Comparison of ENCODE assay signal across 21 cellular contexts in genomic region chr14:104549536-104550339, GRCh38. TPM values are rescaled to one million over a fixed set of nuclear protein-coding genes. Genes with fewer than 3 reads are reported as not detected.
DNase-seq lines count a peak whose midpoint lies in the region; ATAC-seq, FAIRE-seq and TF ChIP-seq lines count a peak whose summit lies in the region.
"Had no signal": no experiment of that assay in that cellular context is flagged by ENCODE, and none has a peak within 500 bp of the region (broad histone marks: within the 10 kb centered on the region; RNA-seq: fewer than 3 reads in every experiment).

No MANE protein-coding gene starts in this region.

- no peak for ATAC-seq in activated CD4-positive, alpha-beta T cell treated with anti-CD3 and anti-CD28 coated beads for 36 hours
- ATAC-seq in activated T-helper 17 cell treated with anti-CD3 and anti-CD28 coated beads, Interleukin-2, amount 50 U/mL, for 72 hours (replicated peaks) = no peak
- no peak for ATAC-seq in HG02884 (IDR thresholded peaks at IDR 0.05; ENCODE audit: unreplicated experiment)

- no peaks in the 10 kb centered on the region for H3K9me3 ChIP-seq in H1 (ENCODE audit: insufficient read depth in 2 of 2, low read depth in 1 of 2, low read length in 1 of 2)
- H3K9me3 ChIP-seq in osteoblast (ENCODE audit: low read depth, low read length) = no peaks in the 10 kb centered on the region
- H3K9me3 ChIP-seq: MG63 had no signal

- TF ChIP-seq POLR2A in H1 (IDR thresholded peaks at IDR 0.05; ENCODE audit: control extremely low read depth in 1 of 2, low read depth in 2 of 2, low read length in 2 of 2) = no peak

- H3K79me1 ChIP-seq in H1 (ENCODE audit: low read depth, low read length) = no peaks in the 10 kb centered on the region

- no peaks in the 10 kb centered on the region for H3K9me3 Mint-ChIP-seq in activated CD4-positive, alpha-beta T cell treated with anti-CD3 and anti-CD28 coated beads for 36 hours (ENCODE audit: low read depth)
- H3K9me3 Mint-ChIP-seq in activated CD4-positive, alpha-beta T cell treated with anti-CD3 and anti-CD28 coated beads, Interleukin-2, amount 10 ng/mL, durations not matched to agents 7 days and 5 days = no peaks in the 10 kb centered on the region
- no peaks in the 10 kb centered on the region for H3K9me3 Mint-ChIP-seq in CD14-positive monocyte
- no peaks in the 10 kb centered on the region for H3K9me3 Mint-ChIP-seq in activated T-helper 17 cell treated with anti-CD3 and anti-CD28 coated beads, Interleukin-2, amount 50 U/mL, for 72 hours

- peaks cover 13% of the 10 kb centered on the region for H3K27me3 Mint-ChIP-seq in activated CD4-positive, alpha-beta T cell treated with anti-CD3 and anti-CD28 coated beads for 36 hours
- H3K27me3 Mint-ChIP-seq in activated CD4-positive, alpha-beta T cell treated with anti-CD3 and anti-CD28 coated beads, Interleukin-2, amount 10 ng/mL, durations not matched to agents 7 days and 5 days = no peaks in the 10 kb centered on the region
- H3K27me3 Mint-ChIP-seq in CD14-positive monocyte (ENCODE audit: low read depth in 3 of 3) = peaks cover 3 to 10% (median 4%) of the 10 kb centered on the region in 3 donors
- H3K27me3 Mint-ChIP-seq in activated T-helper 17 cell treated with anti-CD3 and anti-CD28 coated beads, Interleukin-2, amount 50 U/mL, for 72 hours = peaks cover 12% of the 10 kb centered on the region

- H2BK20ac ChIP-seq in H1 (ENCODE audit: low read length) = no peak overlapping the region

- CTCF ChIA-PET in activated CD4-positive, alpha-beta T cell treated with anti-CD3 and anti-CD28 coated beads for 36 hours (lab: Charles Lee) = no interaction called here
- CTCF ChIA-PET in activated CD4-positive, alpha-beta T cell treated with anti-CD3 and anti-CD28 coated beads, Interleukin-2, amount 10 ng/mL, durations not matched to agents 7 days and 5 days (lab: Charles Lee) = no interaction called here
- CTCF ChIA-PET in H1 (lab: Charles Lee; ENCODE audit: partially characterized antibody) = interaction anchor here (2.8 kb wide), 1 partner anchor 12 kb away, joined by 10 read pairs; no protein-coding TSS in a partner anchor

- H2BK15ac ChIP-seq in H1 (ENCODE audit: low read length) = no peak overlapping the region

- no peak for FAIRE-seq in H1 (lab: Jason Lieb, UNC)

- no peak for TF ChIP-seq CTCF in CD14-positive monocyte (IDR thresholded peaks at IDR 0.05)
- TF ChIP-seq CTCF in H1 (IDR thresholded peaks at IDR 0.05; ENCODE audit: control extremely low read depth in 1 of 3, insufficient read depth in 1 of 3, low read depth in 1 of 3, low read length in 3 of 3) = no peak
- TF ChIP-seq CTCF in osteoblast (IDR thresholded peaks at IDR 0.05; ENCODE audit: extremely low read depth, low read depth, low read length) = no peak

- H3K4me1 ChIP-seq in H1 (replicated peaks in 1 of 4; ENCODE audit: control insufficient read depth in 3 of 4, insufficient read depth in 4 of 4, low read length in 3 of 4) (peaks cover 0 to 3% (median 1%) of the 10 kb centered on the region in 4 experiments; a peak in 3 of 7 replicates), osteoblast (ENCODE audit: insufficient read depth, low read length) (no peaks in the 10 kb centered on the region)

- H4K91ac ChIP-seq in H1 (replicated peaks; ENCODE audit: insufficient read length, low read length) = peak overlapping the region; percentile 48

- no peak overlapping the region for H3K4me3 Mint-ChIP-seq in activated CD4-positive, alpha-beta T cell treated with anti-CD3 and anti-CD28 coated beads for 36 hours
- no peak overlapping the region for H3K4me3 Mint-ChIP-seq in activated CD4-positive, alpha-beta T cell treated with anti-CD3 and anti-CD28 coated beads, Interleukin-2, amount 10 ng/mL, durations not matched to agents 7 days and 5 days
- no peak overlapping the region for H3K4me3 Mint-ChIP-seq in CD14-positive monocyte
- H3K4me3 Mint-ChIP-seq in activated T-helper 17 cell treated with anti-CD3 and anti-CD28 coated beads, Interleukin-2, amount 50 U/mL, for 72 hours = no peak overlapping the region
- H3K4me3 Mint-ChIP-seq: HFFc6 had no signal

- no peak for TF ChIP-seq RAD21 in H1 (IDR thresholded peaks at IDR 0.05 in 1 of 2, conservative IDR thresholded peaks at IDR 0.05 in 1 of 2; ENCODE audit: low read depth in 2 of 2, low read length in 2 of 2)

- H3K27ac Mint-ChIP-seq in activated CD4-positive, alpha-beta T cell treated with anti-CD3 and anti-CD28 coated beads for 36 hours = no peak overlapping the region
- no peak overlapping the region for H3K27ac Mint-ChIP-seq in activated CD4-positive, alpha-beta T cell treated with anti-CD3 and anti-CD28 coated beads, Interleukin-2, amount 10 ng/mL, durations not matched to agents 7 days and 5 days
- H3K27ac Mint-ChIP-seq in CD14-positive monocyte = no peak overlapping the region
- H3K27ac Mint-ChIP-seq in activated T-helper 17 cell treated with anti-CD3 and anti-CD28 coated beads, Interleukin-2, amount 50 U/mL, for 72 hours = no peak overlapping the region
- H3K27ac Mint-ChIP-seq: HFFc6 had no signal

- no peak for TF ChIP-seq EP300 in H1 (IDR thresholded peaks at IDR 0.05; ENCODE audit: borderline replicate concordance in 1 of 2, low read depth in 2 of 2, low read length in 2 of 2)

- H3K9ac ChIP-seq in H1 (replicated peaks in 1 of 4; ENCODE audit: extremely low read depth in 1 of 4, low read depth in 3 of 4, low read length in 3 of 4) = no peak overlapping the region
- H3K9ac ChIP-seq: GM23248, KMS-11 had no signal

- H3K27ac ChIP-seq in H1 (ENCODE audit: low read depth, low read length) (no peak overlapping the region), osteoblast (ENCODE audit: low read depth, low read length) (no peak overlapping the region)
- H3K27ac ChIP-seq: C4-2B, GM23248, KMS-11 had no signal

- H3K36me3 Mint-ChIP-seq in activated CD4-positive, alpha-beta T cell treated with anti-CD3 and anti-CD28 coated beads for 36 hours (ENCODE audit: low read depth) = no peaks in the 10 kb centered on the region
- no peaks in the 10 kb centered on the region for H3K36me3 Mint-ChIP-seq in activated CD4-positive, alpha-beta T cell treated with anti-CD3 and anti-CD28 coated beads, Interleukin-2, amount 10 ng/mL, durations not matched to agents 7 days and 5 days (ENCODE audit: low read depth)
- H3K36me3 Mint-ChIP-seq in CD14-positive monocyte = no peaks in the 10 kb centered on the region
- H3K36me3 Mint-ChIP-seq in activated T-helper 17 cell treated with anti-CD3 and anti-CD28 coated beads, Interleukin-2, amount 50 U/mL, for 72 hours (ENCODE audit: low read depth) = no peaks in the 10 kb centered on the region

- H4K8ac ChIP-seq in H1 (ENCODE audit: extremely low read depth, insufficient read depth, low read length) = no peak overlapping the region

- H2BK120ac ChIP-seq in H1 (replicated peaks; ENCODE audit: low read depth, low read length) = no peak overlapping the region

- H3K36me3 ChIP-seq in H1 (ENCODE audit: control insufficient read depth in 2 of 4, insufficient read depth in 4 of 4, low read length in 3 of 4) (no peaks in the 10 kb centered on the region), osteoblast (ENCODE audit: insufficient read depth, low read length) (no peaks in the 10 kb centered on the region)
- H3K36me3 ChIP-seq: MG63 had no signal

- no peak overlapping the region for H2AK5ac ChIP-seq in H1 (ENCODE audit: low read depth, low read length)

- no peak overlapping the region for H3K14ac ChIP-seq in H1 (ENCODE audit: insufficient read length)

- WGBS in H1 (ENCODE audit: extremely low coverage in 1 of 2, insufficient coverage in 1 of 2, insufficient read length in 1 of 2, insufficient replicate concordance in 2 of 2, low coverage in 1 of 2, low lambda C conversion rate in 2 of 2, missing lambda C conversion rate in 1 of 2), 2 experiments = 87% methylated on average over 8 of the region's 8 CpGs; no CpG with 5 or more reads in 1 of the 2 experiments

- H3K4me2 ChIP-seq in H1 (ENCODE audit: insufficient read depth in 1 of 2, low read depth in 2 of 2, low read length in 2 of 2) (no peak overlapping the region), osteoblast (ENCODE audit: insufficient read depth, low read length) (no peak overlapping the region)
- H3K4me2 ChIP-seq: KMS-11 had no signal

- H2AFZ ChIP-seq in H1 (ENCODE audit: low read length) = no peak overlapping the region
- no peak overlapping the region for H2AFZ ChIP-seq in osteoblast (ENCODE audit: low read length)
- H2AFZ ChIP-seq: GM23248 had no signal

- intact Hi-C loops in activated CD4-positive, alpha-beta T cell treated with anti-CD3 and anti-CD28 coated beads for 36 hours (cut with DNase I, micrococcal nuclease) = no loop called here
- intact Hi-C loops in CD14-positive monocyte (cut with micrococcal nuclease) = no loop called here

- no peak overlapping the region; the same call in 1 of the 2 replicates for H3K18ac ChIP-seq in H1 (ENCODE audit: extremely low read depth, low read length)

- H3K4me1 Mint-ChIP-seq in activated CD4-positive, alpha-beta T cell treated with anti-CD3 and anti-CD28 coated beads for 36 hours = no peaks in the 10 kb centered on the region
- no peaks in the 10 kb centered on the region for H3K4me1 Mint-ChIP-seq in activated CD4-positive, alpha-beta T cell treated with anti-CD3 and anti-CD28 coated beads, Interleukin-2, amount 10 ng/mL, durations not matched to agents 7 days and 5 days
- H3K4me1 Mint-ChIP-seq in CD14-positive monocyte = no peaks in the 10 kb centered on the region
- H3K4me1 Mint-ChIP-seq in activated T-helper 17 cell treated with anti-CD3 and anti-CD28 coated beads, Interleukin-2, amount 50 U/mL, for 72 hours = no peaks in the 10 kb centered on the region

- no peak overlapping the region for H3K56ac ChIP-seq in H1 (replicated peaks; ENCODE audit: insufficient read length, low read depth, low read length)

- H4K5ac ChIP-seq in H1 (ENCODE audit: insufficient read length, low read depth, low read length) = no peak overlapping the region

- peak; percentile 1 for DNase-seq in activated CD4-positive, alpha-beta T cell treated with anti-CD3 and anti-CD28 coated beads for 36 hours
- DNase-seq in activated CD4-positive, alpha-beta T cell treated with anti-CD3 and anti-CD28 coated beads, Interleukin-2, amount 10 ng/mL, durations not matched to agents 7 days and 5 days = no peak
- DNase-seq in CD14-positive monocyte (ENCODE audit: low spot score) (peak; percentile 26), H1 (ENCODE audit: low read depth in 1 of 2, low spot score in 2 of 2) (no peak), osteoblast (ENCODE audit: insufficient read length, low spot score, missing footprints) (peak; percentile 75), COLO829 (ENCODE audit: low spot score) (no peak)
- DNase-seq: Calu3, DND-41, GF-D8, GM23248, HFFc6, MG63, NCI-H1092 treated with DMSO at 0.1 percent for 48 hours, NCI-H187, NCI-H446 treated with DMSO at 0.1 percent for 48 hours, NCI-H748 treated with DMSO at 0.1 percent for 48 hours had no signal

- H3K27me3 ChIP-seq in H1 (replicated peaks in 1 of 4; ENCODE audit: control insufficient read depth in 3 of 4, extremely low read depth in 1 of 4, insufficient read depth in 3 of 4, low read length in 3 of 4) (no peaks in the 10 kb centered on the region; a peak in 1 of 7 replicates), osteoblast (ENCODE audit: insufficient read depth, low read length) (no peaks in the 10 kb centered on the region)

- peak overlapping the region; percentile 75; the same call in 1 of the 2 replicates for H2BK5ac ChIP-seq in H1 (ENCODE audit: low read depth, low read length)

- H3K4ac ChIP-seq in H1 (replicated peaks; ENCODE audit: insufficient read length, low read depth, low read length) = no peak overlapping the region

- no peak overlapping the region for H3K23ac ChIP-seq in H1 (ENCODE audit: insufficient read length)

- POLR2A ChIA-PET in activated CD4-positive, alpha-beta T cell treated with anti-CD3 and anti-CD28 coated beads for 36 hours (lab: Charles Lee) = no interaction called here
- POLR2A ChIA-PET in activated CD4-positive, alpha-beta T cell treated with anti-CD3 and anti-CD28 coated beads, Interleukin-2, amount 10 ng/mL, durations not matched to agents 7 days and 5 days (lab: Charles Lee) = no interaction called here
- POLR2A ChIA-PET in H1 (lab: Charles Lee; ENCODE audit: partially characterized antibody) = no interaction called here

- H4K20me1 ChIP-seq in H1 (replicated peaks in 1 of 2; ENCODE audit: control insufficient read depth in 1 of 2, insufficient read depth in 2 of 2, low read length in 2 of 2) (peaks cover 0 to 2% of the 10 kb centered on the region in 2 experiments), osteoblast (ENCODE audit: insufficient read depth, low read length) (no peaks in the 10 kb centered on the region)

- H3K23me2 ChIP-seq in H1 (ENCODE audit: low read depth, low read length) = peaks cover 2% of the 10 kb centered on the region; the same call in 1 of the 2 replicates

- no peak overlapping the region for H3K4me3 ChIP-seq in H1 (ENCODE audit: extremely low read depth in 1 of 4, insufficient read depth in 2 of 4, low read depth in 3 of 4, low read length in 4 of 4)
- no peak overlapping the region for H3K4me3 ChIP-seq in osteoblast (ENCODE audit: insufficient read depth, low read length)
- H3K4me3 ChIP-seq: GM23248, MG63 had no signal

- no peak overlapping the region for H2BK12ac ChIP-seq in H1 (ENCODE audit: low read depth, low read length)

- H3K79me2 ChIP-seq in H1 (ENCODE audit: control insufficient read depth in 1 of 2, insufficient read depth in 2 of 2, low read length in 2 of 2) (no peaks in the 10 kb centered on the region), osteoblast (ENCODE audit: insufficient read depth, low read length) (no peaks in the 10 kb centered on the region)

RNA-seq across cellular contexts. Expression of gene C14orf180, which starts 29.8 kb away (rescaled TPM):
- total RNA-seq in activated CD4-positive, alpha-beta T cell treated with anti-CD3 and anti-CD28 coated beads for 36 hours = not detected
- not detected for total RNA-seq in activated CD4-positive, alpha-beta T cell treated with anti-CD3 and anti-CD28 coated beads, Interleukin-2, amount 10 ng/mL, durations not matched to agents 7 days and 5 days
- polyA plus RNA-seq in CD14-positive monocyte (not detected), H1 (2011; rRNA removed) (not detected in 2 replicates)
- not detected in 2 replicates for total RNA-seq in H1 (2021; fragmentation: NEBNext Ultra II Directional; extraction: Animal tissue kit (Norgen Biotek cat#: 25700))
- polyA plus RNA-seq in H1 (2011; cell fraction: cytosol; rRNA removed) = not detected
- not detected for polyA plus RNA-seq in H1 (2011; cell fraction: nucleus; rRNA removed)
- polyA plus RNA-seq in H1 (2012, experiment 1 of 2) = not detected in 4 replicates
- not detected for polyA plus RNA-seq in H1 (2012, experiment 2 of 2)
- polyA plus RNA-seq in H1 (2013, experiment 1 of 2) = not detected
- not detected for polyA plus RNA-seq in H1 (2013, experiment 2 of 2)
- not detected in 2 replicates for polyA minus RNA-seq in H1 (2011; rRNA and poly(A)+ RNA removed)
- polyA minus RNA-seq in H1 (2011; cell fraction: cytosol; rRNA and poly(A)+ RNA removed) = not detected
- not detected for polyA minus RNA-seq in H1 (2011; cell fraction: nucleus; rRNA and poly(A)+ RNA removed)
- total RNA-seq in osteoblast = not detected in 2 replicates
- not detected for total RNA-seq in activated T-helper 17 cell treated with anti-CD3 and anti-CD28 coated beads, Interleukin-2, amount 50 U/mL, for 72 hours
- total RNA-seq: A172, Calu3, GM23248, HFFc6 had no signal
- polyA plus RNA-seq: GM23248 had no signal

RNA-seq across cellular contexts. Expression of gene TMEM179, which starts 54.8 kb away (rescaled TPM):
- under 1 TPM in 1 of 2 experiments, not detected in 1; 0.32 TPM for total RNA-seq in activated CD4-positive, alpha-beta T cell treated with anti-CD3 and anti-CD28 coated beads for 36 hours
- not detected for total RNA-seq in activated CD4-positive, alpha-beta T cell treated with anti-CD3 and anti-CD28 coated beads, Interleukin-2, amount 10 ng/mL, durations not matched to agents 7 days and 5 days
- not detected for polyA plus RNA-seq in CD14-positive monocyte
- total RNA-seq in H1 (2021; fragmentation: NEBNext Ultra II Directional; extraction: Animal tissue kit (Norgen Biotek cat#: 25700)) = 2.9 TPM in 2 replicates
- polyA plus RNA-seq in H1 (2011; rRNA removed) = 4.0 and 4.6 TPM in 2 replicates
- 3.7 TPM for polyA plus RNA-seq in H1 (2011; cell fraction: cytosol; rRNA removed)
- 4.6 TPM for polyA plus RNA-seq in H1 (2011; cell fraction: nucleus; rRNA removed)
- polyA plus RNA-seq in H1 (2012, experiment 1 of 2) = 1.7 to 6.0 TPM (median 4.1 TPM) in 4 replicates
- polyA plus RNA-seq in H1 (2012, experiment 2 of 2) = 1.8 TPM
- 1.8 TPM for polyA plus RNA-seq in H1 (2013, experiment 1 of 2)
- 1.9 TPM for polyA plus RNA-seq in H1 (2013, experiment 2 of 2)
- 1.1 and 3.6 TPM in 2 replicates for polyA minus RNA-seq in H1 (2011; rRNA and poly(A)+ RNA removed)
- 2.4 TPM for polyA minus RNA-seq in H1 (2011; cell fraction: cytosol; rRNA and poly(A)+ RNA removed)
- polyA minus RNA-seq in H1 (2011; cell fraction: nucleus; rRNA and poly(A)+ RNA removed) = 3.4 TPM
- total RNA-seq in osteoblast = not detected in 2 replicates
- under 1 TPM in 1 of 2 donors, not detected in 1; 0.26 TPM for total RNA-seq in activated T-helper 17 cell treated with anti-CD3 and anti-CD28 coated beads, Interleukin-2, amount 50 U/mL, for 72 hours
- total RNA-seq: A172, Calu3, GM23248, HFFc6 had no signal
- polyA plus RNA-seq: GM23248 had no signal

Comparison
In these comparisons a context has a peak if more than half of its experiments do, and no peak if none do; other contexts are left out.
1. DNase-seq: peak in activated CD4-positive, alpha-beta T cell treated with anti-CD3 and anti-CD28 coated beads for 36 hours (single experiment), CD14-positive monocyte (single experiment) and osteoblast (single experiment); none in activated CD4-positive, alpha-beta T cell treated with anti-CD3 and anti-CD28 coated beads, Interleukin-2, amount 10 ng/mL, durations not matched to agents 7 days and 5 days (single experiment), H1 (0 of 2) and COLO829 (single experiment).